Comparison of ENCODE assay signal across 11 cellular contexts in the genomic region with DNA sequence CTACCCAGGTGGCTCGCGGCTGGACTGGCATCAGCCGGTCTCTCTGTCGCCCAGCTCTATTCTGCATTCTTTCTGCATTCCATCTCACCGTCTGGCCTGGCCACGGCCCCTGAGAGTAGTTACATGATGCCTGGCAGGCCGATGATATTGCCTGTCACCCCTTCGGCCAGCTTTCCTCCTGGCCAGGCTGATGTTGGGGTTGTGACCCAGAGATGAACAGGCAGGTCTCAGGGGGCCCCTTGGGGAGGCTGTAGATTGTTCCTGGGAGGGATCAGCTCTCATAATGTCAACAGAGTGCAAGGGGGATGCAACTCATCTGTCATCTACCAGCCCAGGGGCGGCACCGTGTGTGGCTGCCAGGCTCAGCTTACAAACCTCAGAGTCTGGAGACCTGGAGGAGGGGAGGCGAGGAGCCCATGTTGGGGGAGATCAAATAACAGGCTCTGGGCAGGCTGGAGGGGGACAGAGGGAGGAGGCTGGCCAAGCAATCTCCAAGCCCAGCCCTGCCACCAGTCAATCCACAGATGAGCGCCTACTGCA. TPM values are rescaled to one million over a fixed set of nuclear protein-coding genes. Genes with fewer than 3 reads are reported as not detected.
DNase-seq lines count a peak whose midpoint lies in the region; ATAC-seq, FAIRE-seq and TF ChIP-seq lines count a peak whose summit lies in the region.
"Had no signal": no experiment of that assay in that cellular context is flagged by ENCODE, and none has a peak within 500 bp of the region (broad histone marks: within the 10 kb centered on the region; RNA-seq: fewer than 3 reads in every experiment).

No MANE protein-coding gene starts in this region.

- H3K4me3 ChIP-seq in HepG2 (replicated peaks in 1 of 3; ENCODE audit: insufficient read depth in 1 of 3, low read depth in 2 of 3, low read length in 3 of 3), result no peak overlapping the region
- no peak overlapping the region for H3K4me3 ChIP-seq in right lobe of liver
- H3K4me3 ChIP-seq in Panc1 (ENCODE audit: low read depth in 2 of 2, low read length in 2 of 2), result no peak overlapping the region
- H3K4me3 ChIP-seq: SK-N-MC had no signal

- CTCF ChIA-PET in HepG2 (lab: Yijun Ruan, JAX; ENCODE audit: low intra/inter-chr PET ratio, low total read pairs) (no interaction called here), Panc1 (lab: Charles Lee) (interaction anchor here (0.6 to 4.8 kb wide), 9 partner anchors 9 to 1228 kb away, joined by 3 to 36 read pairs (median 4); a partner anchor contains a TSS)

- in situ Hi-C loops in HepG2 (cut with HindIII; ENCODE audit: extremely low pct_ligation_motif_present, low pct_unique_long_range_greater_than_20kb), result no loop called here
- in situ Hi-C loops in Panc1 (cut with HindIII; ENCODE audit: low pct_unique_long_range_greater_than_20kb, low sequenced_read_pairs), result loop anchor here (25.0 kb wide), 1 partner anchor 948 kb away; a partner anchor contains a TSS

- peak overlapping the region; percentile 6 for H3K4me3 Mint-ChIP-seq in glutamatergic neuron (ENCODE audit: unreplicated experiment)
- no peak overlapping the region for H3K4me3 Mint-ChIP-seq in effector memory CD8-positive, alpha-beta T cell

- H3K79me2 ChIP-seq in HepG2 (ENCODE audit: insufficient read depth, low read length), result no peaks in the 10 kb centered on the region

- peaks cover 1 to 14% of the 10 kb centered on the region in 2 experiments; a peak in 2 of 5 replicates for H3K27me3 ChIP-seq in HepG2 (ENCODE audit: control insufficient read depth in 1 of 2, insufficient read depth in 2 of 2, low read length in 2 of 2)
- H3K27me3 ChIP-seq in right lobe of liver, result no peaks in the 10 kb centered on the region
- H3K27me3 ChIP-seq in Panc1 (ENCODE audit: control insufficient read depth, insufficient read depth, low read length), result no peaks in the 10 kb centered on the region

- TF ChIP-seq POLR2A in HepG2 (IDR thresholded peaks at IDR 0.05; ENCODE audit: insufficient read depth in 1 of 2, low read depth in 2 of 2, low read length in 2 of 2), result no peak
- no peak for TF ChIP-seq POLR2A in right lobe of liver (IDR thresholded peaks at IDR 0.05)

- BruUV-seq in HepG2 (replicated peaks; lab: Mats Ljungman, UMichigan) (no TSS peak), Panc1 (replicated peaks; lab: Mats Ljungman, UMichigan) (no TSS peak)

- WGBS in HepG2 (ENCODE audit: low lambda C conversion rate), result 5% methylated on average over 10 of the region's 12 CpGs
- 49% methylated on average over 5 of the region's 12 CpGs for WGBS in right lobe of liver (ENCODE audit: insufficient coverage, low coverage, low lambda C conversion rate, missing lambda C conversion rate)

- no peak for FAIRE-seq in HepG2 (lab: Jason Lieb, UNC)

- no peaks in the 10 kb centered on the region for H3K9me3 ChIP-seq in HepG2 (ENCODE audit: low read length)
- H3K9me3 ChIP-seq in right lobe of liver, result no peaks in the 10 kb centered on the region
- H3K9me3 ChIP-seq in Panc1 (ENCODE audit: control insufficient read depth, insufficient read depth, low read depth, low read length), result no peaks in the 10 kb centered on the region

- peaks cover 3% of the 10 kb centered on the region for H3K9me3 Mint-ChIP-seq in glutamatergic neuron (ENCODE audit: unreplicated experiment)
- H3K9me3 Mint-ChIP-seq in effector memory CD8-positive, alpha-beta T cell, result no peaks in the 10 kb centered on the region

- TF ChIP-seq EP300 in HepG2 (IDR thresholded peaks at IDR 0.05; ENCODE audit: low read depth in 2 of 2, low read length in 2 of 2) (no peak), HepG2 (CRISPR knock-in tag; IDR thresholded peaks at IDR 0.05; ENCODE audit: borderline replicate concordance) (no peak)

- no peaks in the 10 kb centered on the region for H3K36me3 Mint-ChIP-seq in glutamatergic neuron (ENCODE audit: unreplicated experiment)
- H3K36me3 Mint-ChIP-seq in effector memory CD8-positive, alpha-beta T cell (ENCODE audit: insufficient read depth), result peaks cover under 1% of the 10 kb centered on the region

- TF ChIP-seq CTCF in HepG2 (CRISPR knock-in tag; IDR thresholded peaks at IDR 0.05), result no peak
- no peak for TF ChIP-seq CTCF in right lobe of liver (IDR thresholded peaks at IDR 0.05)
- no peak for TF ChIP-seq CTCF in Panc1 (IDR thresholded peaks at IDR 0.05)
- TF ChIP-seq CTCF in glutamatergic neuron (IDR thresholded peaks at IDR 0.05; ENCODE audit: partially characterized antibody, unreplicated experiment), result no peak

- TF ChIP-seq RAD21 in HepG2 (CRISPR knock-in tag; IDR thresholded peaks at IDR 0.05), result no peak

- peaks cover 5% of the 10 kb centered on the region for H3K4me1 Mint-ChIP-seq in glutamatergic neuron (ENCODE audit: low read depth, unreplicated experiment)
- H3K4me1 Mint-ChIP-seq in effector memory CD8-positive, alpha-beta T cell (ENCODE audit: low read depth in 2 of 2), result no peaks in the 10 kb centered on the region

- peak; percentile 82 for ATAC-seq in HepG2
- no peak for ATAC-seq in right lobe of liver
- ATAC-seq in Panc1, result peak; percentile 80
- ATAC-seq in HG02970 (IDR thresholded peaks at IDR 0.05; ENCODE audit: low FRiP score, unreplicated experiment), result no peak
- ATAC-seq in effector memory CD8-positive, alpha-beta T cell (replicated peaks), result no peak
- no peak for ATAC-seq in GM21515 (IDR thresholded peaks at IDR 0.05; ENCODE audit: unreplicated experiment)

- intact Hi-C loops in HepG2 (cut with micrococcal nuclease; ENCODE audit: unreplicated experiment) (no loop called here), right lobe of liver (cut with DNase I) (no loop called here), Panc1 (cut with micrococcal nuclease; ENCODE audit: unreplicated experiment) (no loop called here)

- peaks cover 6% of the 10 kb centered on the region for H3K27me3 Mint-ChIP-seq in glutamatergic neuron (ENCODE audit: unreplicated experiment)
- peaks cover 49 to 52% of the 10 kb centered on the region in 2 donors for H3K27me3 Mint-ChIP-seq in effector memory CD8-positive, alpha-beta T cell

- no peak for DNase-seq in HepG2 (ENCODE audit: low spot score)
- no peak for DNase-seq in right lobe of liver
- DNase-seq in Panc1 (ENCODE audit: low read depth, low spot score), result no peak
- peak; percentile 47 for DNase-seq in glutamatergic neuron
- no peak for DNase-seq in activated CD8-positive, alpha-beta memory T cell treated with anti-CD3 and anti-CD28 coated beads, Interleukin-2, amount 50 U/mL, for 48 hours
- no peak for DNase-seq in effector memory CD8-positive, alpha-beta T cell
- DNase-seq: Kasumi-1 had no signal

- no peak overlapping the region for H3K27ac Mint-ChIP-seq in glutamatergic neuron (ENCODE audit: unreplicated experiment)
- H3K27ac Mint-ChIP-seq in effector memory CD8-positive, alpha-beta T cell, result peak overlapping the region in 1 of 2 donors; percentile 32

- no peaks in the 10 kb centered on the region for H3K36me3 ChIP-seq in HepG2 (replicated peaks in 1 of 2; ENCODE audit: control insufficient read depth in 1 of 2, insufficient read depth in 2 of 2, low read length in 2 of 2)
- no peaks in the 10 kb centered on the region for H3K36me3 ChIP-seq in right lobe of liver
- no peaks in the 10 kb centered on the region for H3K36me3 ChIP-seq in Panc1 (ENCODE audit: control insufficient read depth, insufficient read depth, low read length)

- no peak overlapping the region for H2AFZ ChIP-seq in HepG2 (ENCODE audit: low read length)

- POLR2A ChIA-PET in HepG2 (lab: Yijun Ruan, JAX) (interaction anchor here (1.3 kb wide), 1 partner anchor 13 kb away, joined by 4 read pairs; no protein-coding TSS in a partner anchor), Panc1 (lab: Charles Lee) (interaction anchor here (0.6 to 1.2 kb wide), 6 partner anchors 8 to 791 kb away, joined by 3 to 6 read pairs (median 3); a partner anchor contains a TSS)

- H3K4me2 ChIP-seq in HepG2 (ENCODE audit: low read depth, low read length), result peak overlapping the region; percentile 58; the same call in 1 of the 2 replicates

- H3K9ac ChIP-seq in HepG2 (ENCODE audit: insufficient read depth, low read depth, low read length), result no peak overlapping the region

- peaks cover 18% of the 10 kb centered on the region for H3K4me1 ChIP-seq in HepG2 (ENCODE audit: insufficient read depth, low read length)
- H3K4me1 ChIP-seq in right lobe of liver, result no peaks in the 10 kb centered on the region
- peaks cover 14% of the 10 kb centered on the region for H3K4me1 ChIP-seq in Panc1 (ENCODE audit: control insufficient read depth, insufficient read depth, low read length)

- H4K20me1 ChIP-seq in HepG2 (ENCODE audit: insufficient read depth, low read length), result no peaks in the 10 kb centered on the region

- H3K27ac ChIP-seq in HepG2 (ENCODE audit: extremely low read length, insufficient read depth, low read length) (no peak overlapping the region), right lobe of liver (no peak overlapping the region), Panc1 (ENCODE audit: low read length) (peak overlapping the region; percentile 2)
- H3K27ac ChIP-seq: C4-2B, SK-N-MC had no signal

RNA-seq across cellular contexts. Expression of a gene that starts 13.6 kb away (rescaled TPM):
- total RNA-seq in HepG2 (2016; rRNA removed; fragmentation: Illumina TruSeq; extraction: Trizol) (17.9 and 22.1 TPM in 2 replicates), right lobe of liver (10 to 100 TPM; 19.9 to 57.9 (median 36.7) TPM), Panc1 (2021; ENCODE audit: unreplicated experiment) (411 TPM), glutamatergic neuron (ENCODE audit: unreplicated experiment) (5.5 TPM)
- total RNA-seq in HepG2 (2016; cell fraction: cytosol; rRNA removed; fragmentation: Illumina TruSeq; extraction: Trizol; ENCODE audit: low read depth), result 14.6 and 15.1 TPM in 2 replicates
- total RNA-seq in HepG2 (2016; cell fraction: insoluble cytoplasmic fraction; rRNA removed; fragmentation: Illumina TruSeq; extraction: Trizol), result 17.1 and 20.8 TPM in 2 replicates
- total RNA-seq in HepG2 (2016; cell fraction: membrane; rRNA removed; fragmentation: Illumina TruSeq; extraction: Trizol), result 19.2 and 21.9 TPM in 2 replicates
- 11.9 and 15.2 TPM in 2 replicates for total RNA-seq in HepG2 (2016; cell fraction: nucleus; rRNA removed; fragmentation: Illumina TruSeq; extraction: Trizol)
- polyA plus RNA-seq in HepG2 (2011; rRNA removed), result 58.7 and 64.8 TPM in 2 replicates
- 31.8 and 40.9 TPM in 2 replicates for polyA plus RNA-seq in HepG2 (2011; cell fraction: cytosol; rRNA removed)
- polyA plus RNA-seq in HepG2 (2011; cell fraction: nucleus; rRNA removed), result 155 and 176 TPM in 2 replicates
- 52.3 and 56.5 TPM in 2 replicates for polyA plus RNA-seq in HepG2 (2012)
- 5.2 and 6.0 TPM in 2 replicates for polyA plus RNA-seq in HepG2 (2016; cell fraction: cytosol; fragmentation: Illumina TruSeq; extraction: Trizol; ENCODE audit: low read depth)
- 20.8 and 23.0 TPM in 2 replicates for polyA plus RNA-seq in HepG2 (2016; cell fraction: insoluble cytoplasmic fraction; fragmentation: Illumina TruSeq; extraction: Trizol; ENCODE audit: low read depth)
- polyA plus RNA-seq in HepG2 (2016; cell fraction: membrane; fragmentation: Illumina TruSeq; extraction: Trizol; ENCODE audit: low read depth), result 11.3 and 11.6 TPM in 2 replicates
- polyA plus RNA-seq in HepG2 (2016; cell fraction: nucleus; fragmentation: Illumina TruSeq; extraction: Trizol; ENCODE audit: insufficient read depth, low read depth), result 61.3 and 68.3 TPM in 2 replicates
- polyA minus RNA-seq in HepG2 (2011; rRNA and poly(A)+ RNA removed; ENCODE audit: low replicate concordance), result 2.5 and 39.3 TPM in 2 replicates
- polyA minus RNA-seq in HepG2 (2011; cell fraction: cytosol; rRNA and poly(A)+ RNA removed), result 13.8 and 18.9 TPM in 2 replicates
- polyA minus RNA-seq in HepG2 (2011; cell fraction: nucleus; rRNA and poly(A)+ RNA removed), result 47.0 and 48.8 TPM in 2 replicates
- polyA plus RNA-seq in Panc1 (2012; ENCODE audit: insufficient read length), result 421 TPM

RNA-seq across cellular contexts. Expression of a gene that starts 43.2 kb away (rescaled TPM):
- total RNA-seq in HepG2 (2016; rRNA removed; fragmentation: Illumina TruSeq; extraction: Trizol), result 0.15 and 0.49 TPM in 2 replicates
- 0.20 and 0.26 TPM in 2 replicates for total RNA-seq in HepG2 (2016; cell fraction: cytosol; rRNA removed; fragmentation: Illumina TruSeq; extraction: Trizol; ENCODE audit: low read depth)
- 0.27 and 0.35 TPM in 2 replicates for total RNA-seq in HepG2 (2016; cell fraction: insoluble cytoplasmic fraction; rRNA removed; fragmentation: Illumina TruSeq; extraction: Trizol)
- 0.17 and 0.34 TPM in 2 replicates for total RNA-seq in HepG2 (2016; cell fraction: membrane; rRNA removed; fragmentation: Illumina TruSeq; extraction: Trizol)
- total RNA-seq in HepG2 (2016; cell fraction: nucleus; rRNA removed; fragmentation: Illumina TruSeq; extraction: Trizol), result not detected in 2 replicates
- polyA plus RNA-seq in HepG2 (2011; rRNA removed), result 2.0 and 2.8 TPM in 2 replicates
- polyA plus RNA-seq in HepG2 (2011; cell fraction: cytosol; rRNA removed), result 1.7 and 2.8 TPM in 2 replicates
- 1.4 and 1.7 TPM in 2 replicates for polyA plus RNA-seq in HepG2 (2011; cell fraction: nucleus; rRNA removed)
- polyA plus RNA-seq in HepG2 (2012), result 0.99 and 1.1 TPM in 2 replicates
- polyA plus RNA-seq in HepG2 (2016; cell fraction: cytosol; fragmentation: Illumina TruSeq; extraction: Trizol; ENCODE audit: low read depth), result 0.10 TPM in 1 of 2 replicates, not detected in the other
- 0.73 and 1.2 TPM in 2 replicates for polyA plus RNA-seq in HepG2 (2016; cell fraction: insoluble cytoplasmic fraction; fragmentation: Illumina TruSeq; extraction: Trizol; ENCODE audit: low read depth)
- polyA plus RNA-seq in HepG2 (2016; cell fraction: membrane; fragmentation: Illumina TruSeq; extraction: Trizol; ENCODE audit: low read depth), result 0.48 TPM in 2 replicates
- 0.53 and 1.7 TPM in 2 replicates for polyA plus RNA-seq in HepG2 (2016; cell fraction: nucleus; fragmentation: Illumina TruSeq; extraction: Trizol; ENCODE audit: insufficient read depth, low read depth)
- 0.23 and 2.3 TPM in 2 replicates for polyA minus RNA-seq in HepG2 (2011; rRNA and poly(A)+ RNA removed; ENCODE audit: low replicate concordance)
- not detected in 2 replicates for polyA minus RNA-seq in HepG2 (2011; cell fraction: cytosol; rRNA and poly(A)+ RNA removed)
- 0.26 and 1.9 TPM in 2 replicates for polyA minus RNA-seq in HepG2 (2011; cell fraction: nucleus; rRNA and poly(A)+ RNA removed)
- 10 to 100 TPM in 1 of 6 experiments, 1 to 10 TPM in 5; 3.7 to 15.5 (median 7.6) TPM for total RNA-seq in right lobe of liver
- total RNA-seq in Panc1 (2021; ENCODE audit: unreplicated experiment), result 443 TPM
- polyA plus RNA-seq in Panc1 (2012; ENCODE audit: insufficient read length), result 429 TPM
- total RNA-seq in glutamatergic neuron (ENCODE audit: unreplicated experiment), result 2.2 TPM

RNA-seq across cellular contexts. Expression of a gene that starts 58.4 kb away (rescaled TPM):
- total RNA-seq in HepG2 (2016; rRNA removed; fragmentation: Illumina TruSeq; extraction: Trizol) (54.8 and 75.1 TPM in 2 replicates), right lobe of liver (10 to 100 TPM; 21.2 to 49.5 (median 24.0) TPM), Panc1 (2021; ENCODE audit: unreplicated experiment) (511 TPM), glutamatergic neuron (ENCODE audit: unreplicated experiment) (30.4 TPM)
- total RNA-seq in HepG2 (2016; cell fraction: cytosol; rRNA removed; fragmentation: Illumina TruSeq; extraction: Trizol; ENCODE audit: low read depth), result 23.3 and 27.3 TPM in 2 replicates
- 53.5 and 80.4 TPM in 2 replicates for total RNA-seq in HepG2 (2016; cell fraction: insoluble cytoplasmic fraction; rRNA removed; fragmentation: Illumina TruSeq; extraction: Trizol)
- 39.3 and 49.4 TPM in 2 replicates for total RNA-seq in HepG2 (2016; cell fraction: membrane; rRNA removed; fragmentation: Illumina TruSeq; extraction: Trizol)
- total RNA-seq in HepG2 (2016; cell fraction: nucleus; rRNA removed; fragmentation: Illumina TruSeq; extraction: Trizol), result 20.5 and 23.1 TPM in 2 replicates
- 27.5 and 39.4 TPM in 2 replicates for polyA plus RNA-seq in HepG2 (2011; rRNA removed)
- polyA plus RNA-seq in HepG2 (2011; cell fraction: cytosol; rRNA removed), result 33.2 and 61.8 TPM in 2 replicates
- 30.3 and 31.5 TPM in 2 replicates for polyA plus RNA-seq in HepG2 (2011; cell fraction: nucleus; rRNA removed)
- polyA plus RNA-seq in HepG2 (2012), result 21.4 and 33.9 TPM in 2 replicates
- 25.8 and 31.9 TPM in 2 replicates for polyA plus RNA-seq in HepG2 (2016; cell fraction: cytosol; fragmentation: Illumina TruSeq; extraction: Trizol; ENCODE audit: low read depth)
- polyA plus RNA-seq in HepG2 (2016; cell fraction: insoluble cytoplasmic fraction; fragmentation: Illumina TruSeq; extraction: Trizol; ENCODE audit: low read depth), result 83.6 and 90.1 TPM in 2 replicates
- 40.3 and 46.6 TPM in 2 replicates for polyA plus RNA-seq in HepG2 (2016; cell fraction: membrane; fragmentation: Illumina TruSeq; extraction: Trizol; ENCODE audit: low read depth)
- 39.6 and 43.0 TPM in 2 replicates for polyA plus RNA-seq in HepG2 (2016; cell fraction: nucleus; fragmentation: Illumina TruSeq; extraction: Trizol; ENCODE audit: insufficient read depth, low read depth)
- 30.4 and 47.1 TPM in 2 replicates for polyA minus RNA-seq in HepG2 (2011; rRNA and poly(A)+ RNA removed; ENCODE audit: low replicate concordance)
- polyA minus RNA-seq in HepG2 (2011; cell fraction: cytosol; rRNA and poly(A)+ RNA removed), result 11.2 and 16.5 TPM in 2 replicates
- 6.3 and 8.4 TPM in 2 replicates for polyA minus RNA-seq in HepG2 (2011; cell fraction: nucleus; rRNA and poly(A)+ RNA removed)
- polyA plus RNA-seq in Panc1 (2012; ENCODE audit: insufficient read length), result 562 TPM

RNA-seq across cellular contexts. Expression of a gene that starts 58.6 kb away (rescaled TPM):
- total RNA-seq in HepG2 (2016; rRNA removed; fragmentation: Illumina TruSeq; extraction: Trizol) (30.1 and 48.6 TPM in 2 replicates), right lobe of liver (10 to 100 TPM; 10.6 to 26.5 (median 18.7) TPM), Panc1 (2021; ENCODE audit: unreplicated experiment) (186 TPM), glutamatergic neuron (ENCODE audit: unreplicated experiment) (49.2 TPM)
- 17.3 and 23.4 TPM in 2 replicates for total RNA-seq in HepG2 (2016; cell fraction: cytosol; rRNA removed; fragmentation: Illumina TruSeq; extraction: Trizol; ENCODE audit: low read depth)
- total RNA-seq in HepG2 (2016; cell fraction: insoluble cytoplasmic fraction; rRNA removed; fragmentation: Illumina TruSeq; extraction: Trizol), result 25.7 and 50.3 TPM in 2 replicates
- total RNA-seq in HepG2 (2016; cell fraction: membrane; rRNA removed; fragmentation: Illumina TruSeq; extraction: Trizol), result 19.8 TPM in 2 replicates
- total RNA-seq in HepG2 (2016; cell fraction: nucleus; rRNA removed; fragmentation: Illumina TruSeq; extraction: Trizol), result 43.2 and 49.1 TPM in 2 replicates
- polyA plus RNA-seq in HepG2 (2011; rRNA removed), result 40.0 and 41.5 TPM in 2 replicates
- polyA plus RNA-seq in HepG2 (2011; cell fraction: cytosol; rRNA removed), result 14.5 and 33.6 TPM in 2 replicates
- polyA plus RNA-seq in HepG2 (2011; cell fraction: nucleus; rRNA removed), result 222 and 300 TPM in 2 replicates
- polyA plus RNA-seq in HepG2 (2012), result 22.4 and 26.7 TPM in 2 replicates
- polyA plus RNA-seq in HepG2 (2016; cell fraction: cytosol; fragmentation: Illumina TruSeq; extraction: Trizol; ENCODE audit: low read depth), result 11.3 and 13.5 TPM in 2 replicates
- 26.8 and 33.0 TPM in 2 replicates for polyA plus RNA-seq in HepG2 (2016; cell fraction: insoluble cytoplasmic fraction; fragmentation: Illumina TruSeq; extraction: Trizol; ENCODE audit: low read depth)
- 16.0 and 17.2 TPM in 2 replicates for polyA plus RNA-seq in HepG2 (2016; cell fraction: membrane; fragmentation: Illumina TruSeq; extraction: Trizol; ENCODE audit: low read depth)
- 104 and 118 TPM in 2 replicates for polyA plus RNA-seq in HepG2 (2016; cell fraction: nucleus; fragmentation: Illumina TruSeq; extraction: Trizol; ENCODE audit: insufficient read depth, low read depth)
- 42.2 and 59.1 TPM in 2 replicates for polyA minus RNA-seq in HepG2 (2011; rRNA and poly(A)+ RNA removed; ENCODE audit: low replicate concordance)
- polyA minus RNA-seq in HepG2 (2011; cell fraction: cytosol; rRNA and poly(A)+ RNA removed), result 14.7 and 27.3 TPM in 2 replicates
- polyA minus RNA-seq in HepG2 (2011; cell fraction: nucleus; rRNA and poly(A)+ RNA removed), result 31.5 and 33.4 TPM in 2 replicates
- polyA plus RNA-seq in Panc1 (2012; ENCODE audit: insufficient read length), result 160 TPM

Comparison
In these comparisons a context has a peak if more than half of its experiments do, and no peak if none do; other contexts are left out.
1. ATAC-seq: peak in HepG2 (single experiment) and Panc1 (single experiment); none in right lobe of liver (0 of 4), HG02970 (single experiment), effector memory CD8-positive, alpha-beta T cell (single experiment) and GM21515 (single experiment).
2. RNA of a gene that starts 43.2 kb away (total RNA-seq): 443 TPM in Panc1 (single experiment); 3.7 to 15.5 TPM in right lobe of liver, 2.2 TPM in glutamatergic neuron (single experiment) and 0.15 to 0.49 TPM in HepG2; every median in the first group is over 10 times any median in the second.